ENCODE assay signal across 31 cellular contexts in the genomic region with DNA sequence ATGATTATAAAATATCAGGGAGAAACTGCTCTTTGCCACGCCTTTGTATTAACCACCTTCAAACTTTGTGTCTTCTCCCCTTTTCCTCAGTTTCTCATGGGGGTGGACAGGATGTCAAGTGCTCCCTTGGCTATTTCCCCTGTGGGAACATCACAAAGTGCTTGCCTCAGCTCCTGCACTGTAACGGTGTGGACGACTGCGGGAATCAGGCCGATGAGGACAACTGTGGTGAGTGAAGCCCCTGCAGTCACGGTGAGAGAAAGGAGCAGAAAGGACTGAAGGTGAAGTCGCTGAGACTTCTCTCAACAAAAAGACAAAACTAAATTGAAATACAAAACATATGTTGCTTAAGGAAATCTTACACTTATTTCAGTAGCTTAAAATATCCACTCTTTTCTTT. TPM values are rescaled to one million over a fixed set of nuclear protein-coding genes. Genes with fewer than 3 reads are reported as not detected.
"Had no signal": no experiment of that assay in that cellular context is flagged by ENCODE, and none has a peak within 500 bp of the region (broad histone marks: within the 10 kb centered on the region; RNA-seq: fewer than 3 reads in every experiment).

No MANE protein-coding gene starts in this region.

- H3K4me1 Mint-ChIP-seq: naive thymus-derived CD8-positive, alpha-beta T cell; nephron; neural crest cell; stimulated activated effector memory CD8-positive, alpha-beta T cell treated with anti-CD3 and anti-CD28 coated beads, Interleukin-12 subunit alpha, Interleukin-12 subunit beta, amount 100 ng/mL, for 72 hours had no signal

- H3K27me3 ChIP-seq: neutrophil, ovary, sigmoid colon, spleen, suprapubic skin, tibial artery, uterus had no signal

- H3K4me3 ChIP-seq: lower lobe of right lung, ovary, sigmoid colon, spleen, suprapubic skin, thoracic aorta, tibial artery, uterus had no signal

- FAIRE-seq: keratinocyte, small intestine had no signal

- H3K4me1 ChIP-seq: lower lobe of right lung, sigmoid colon, spleen, suprapubic skin, tibial artery, uterus had no signal

- H3K4me3 Mint-ChIP-seq: naive thymus-derived CD8-positive, alpha-beta T cell; nephron; neural crest cell; stimulated activated effector memory CD8-positive, alpha-beta T cell treated with anti-CD3 and anti-CD28 coated beads, Interleukin-12 subunit alpha, Interleukin-12 subunit beta, amount 100 ng/mL, for 72 hours; stimulated activated naive CD8-positive, alpha-beta T cell treated with anti-CD3 and anti-CD28 coated beads, Interleukin-15, Interleukin-2, amounts not matched to agents 100 ng/mL and 50 ng/mL, for 24 hours had no signal

- H3K27me3 Mint-ChIP-seq: progenitor cell of endocrine pancreas; stimulated activated naive CD8-positive, alpha-beta T cell treated with anti-CD3 and anti-CD28 coated beads, Interleukin-15, Interleukin-2, amounts not matched to agents 100 ng/mL and 50 ng/mL, for 24 hours had no signal

- H3K27ac Mint-ChIP-seq: naive thymus-derived CD8-positive, alpha-beta T cell; nephron; progenitor cell of endocrine pancreas; stimulated activated effector memory CD8-positive, alpha-beta T cell treated with anti-CD3 and anti-CD28 coated beads, Interleukin-12 subunit alpha, Interleukin-12 subunit beta, amount 100 ng/mL, for 72 hours; stimulated activated naive CD8-positive, alpha-beta T cell treated with anti-CD3 and anti-CD28 coated beads, Interleukin-15, Interleukin-2, amounts not matched to agents 100 ng/mL and 50 ng/mL, for 24 hours had no signal

- H3K9me3 ChIP-seq: lower lobe of right lung, neutrophil, ovary, sigmoid colon, spleen, suprapubic skin, thoracic aorta, tibial artery, uterus had no signal

- H3K9me3 Mint-ChIP-seq: naive thymus-derived CD8-positive, alpha-beta T cell; nephron; stimulated activated effector memory CD8-positive, alpha-beta T cell treated with anti-CD3 and anti-CD28 coated beads, Interleukin-12 subunit alpha, Interleukin-12 subunit beta, amount 100 ng/mL, for 72 hours; stimulated activated naive CD8-positive, alpha-beta T cell treated with anti-CD3 and anti-CD28 coated beads, Interleukin-15, Interleukin-2, amounts not matched to agents 100 ng/mL and 50 ng/mL, for 24 hours had no signal

- DNase-seq: hypothalamus; kidney glomerular epithelial cell; left cardiac atrium; lower lobe of right lung; mammary epithelial cell; mesenchymal stem cell; naive thymus-derived CD8-positive, alpha-beta T cell; occipital lobe; ovary; retina; right cardiac atrium; sigmoid colon; small intestine; spleen; stimulated activated CD4-positive, alpha-beta T cell treated with anti-CD3 and anti-CD28 coated beads, Interleukin-4, amount 100 ng/mL, for 24 hours; stimulated activated naive CD4-positive, alpha-beta T cell; tibial artery; trophoblast cell; uterus had no signal

- H3K36me3 Mint-ChIP-seq: naive thymus-derived CD8-positive, alpha-beta T cell; stimulated activated effector memory CD8-positive, alpha-beta T cell treated with anti-CD3 and anti-CD28 coated beads, Interleukin-12 subunit alpha, Interleukin-12 subunit beta, amount 100 ng/mL, for 72 hours had no signal

- ATAC-seq: left cardiac atrium; left lobe of liver; lower lobe of right lung; naive thymus-derived CD8-positive, alpha-beta T cell; right cardiac atrium; stimulated activated effector memory CD8-positive, alpha-beta T cell treated with anti-CD3 and anti-CD28 coated beads, Interleukin-12 subunit alpha, Interleukin-12 subunit beta, amount 100 ng/mL, for 72 hours had no signal

- H3K27ac ChIP-seq: lower lobe of right lung, neutrophil, ovary, sigmoid colon, spleen, suprapubic skin, thoracic aorta, tibial artery, uterus had no signal

- H3K36me3 ChIP-seq: lower lobe of right lung, neutrophil, ovary, sigmoid colon, spleen, suprapubic skin, thoracic aorta, tibial artery, uterus had no signal

RNA-seq across cellular contexts. Expression of a gene that starts 50.9 kb away (rescaled TPM):
- total RNA-seq: mammary epithelial cell; naive thymus-derived CD8-positive, alpha-beta T cell; neural crest cell; progenitor cell of endocrine pancreas; pulmonary artery endothelial cell; sigmoid colon; subcutaneous adipose tissue had no signal
- polyA plus RNA-seq: keratinocyte; mammary epithelial cell; naive thymus-derived CD8-positive, alpha-beta T cell had no signal
